Comparison of ENCODE assay signal across 2 cellular contexts in the genomic region with DNA sequence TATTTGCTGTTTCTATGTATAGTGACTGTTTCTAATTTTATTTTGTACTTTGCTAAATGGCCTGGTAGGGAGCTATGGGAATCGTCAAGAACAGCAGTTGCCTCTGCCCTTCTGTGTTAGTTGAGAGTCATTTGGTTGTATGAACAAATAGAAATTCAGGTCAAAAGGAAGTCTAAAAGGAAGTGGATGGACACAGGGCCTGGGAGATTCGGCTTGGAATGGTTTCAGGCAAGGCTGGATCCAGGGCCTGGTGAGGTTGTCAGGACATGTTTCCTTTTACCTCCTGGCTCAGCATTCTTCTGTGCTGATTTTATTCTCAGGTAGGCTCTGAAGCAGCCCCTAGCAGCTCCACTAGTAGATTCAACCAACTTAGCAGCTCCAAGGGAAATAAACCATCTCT.
TF ChIP-seq lines count a peak whose summit lies in the region.

No MANE protein-coding gene starts in this region.

TF ChIP-seq in A549, 52 proteins besides CTCF, POLR2A, EP300 and RAD21:
- TF ChIP-seq GATA3 (IDR thresholded peaks at IDR 0.05; ENCODE audit: borderline replicate concordance) (no peak), RNF2 (IDR thresholded peaks at IDR 0.05; ENCODE audit: borderline replicate concordance, low read depth) (no peak)
- TF ChIP-seq, protein P1, sequence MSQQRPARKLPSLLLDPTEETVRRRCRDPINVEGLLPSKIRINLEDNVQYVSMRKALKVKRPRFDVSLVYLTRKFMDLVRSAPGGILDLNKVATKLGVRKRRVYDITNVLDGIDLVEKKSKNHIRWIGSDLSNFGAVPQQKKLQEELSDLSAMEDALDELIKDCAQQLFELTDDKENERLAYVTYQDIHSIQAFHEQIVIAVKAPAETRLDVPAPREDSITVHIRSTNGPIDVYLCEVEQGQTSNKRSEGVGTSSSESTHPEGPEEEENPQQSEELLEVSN (IDR thresholded peaks at IDR 0.05; ENCODE audit: borderline replicate concordance, low read depth), result no peak

TF ChIP-seq in endothelial cell of umbilical vein, 7 proteins besides CTCF, POLR2A, EP300 and RAD21:
- TF ChIP-seq MYC (IDR thresholded peaks at IDR 0.05; ENCODE audit: low read depth, low read length) (no peak), POLR2AphosphoS5 (IDR thresholded peaks at IDR 0.05; ENCODE audit: insufficient read depth, low read depth, low read length) (no peak), JUN (IDR thresholded peaks at IDR 0.05; ENCODE audit: borderline replicate concordance, insufficient read depth, insufficient read length, low read depth) (no peak), GATA2 (IDR thresholded peaks at IDR 0.05; ENCODE audit: insufficient read depth, insufficient read length, low read depth, low read length) (no peak), EZH2 (IDR thresholded peaks at IDR 0.05; ENCODE audit: borderline replicate concordance, low read depth, low read length, severe bottlenecking) (no peak), FOS (IDR thresholded peaks at IDR 0.05; ENCODE audit: borderline replicate concordance, insufficient read depth, low read length) (no peak)
- TF ChIP-seq, protein P2, sequence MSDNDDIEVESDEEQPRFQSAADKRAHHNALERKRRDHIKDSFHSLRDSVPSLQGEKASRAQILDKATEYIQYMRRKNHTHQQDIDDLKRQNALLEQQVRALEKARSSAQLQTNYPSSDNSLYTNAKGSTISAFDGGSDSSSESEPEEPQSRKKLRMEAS (IDR thresholded peaks at IDR 0.05; ENCODE audit: insufficient read depth, insufficient read length), result no peak
